8 cellular contexts compared by ENCODE assay signal in genomic region chr6:113969888-113970807, GRCh38. TPM values are rescaled to one million over a fixed set of nuclear protein-coding genes. Genes with fewer than 3 reads are reported as not detected.
DNase-seq lines count a peak whose midpoint lies in the region; ATAC-seq and TF ChIP-seq lines count a peak whose summit lies in the region.

No MANE protein-coding gene starts in this region.

- peaks cover 19% of the 10 kb centered on the region for H3K4me1 ChIP-seq in A673 (ENCODE audit: insufficient read depth, low read length, poor library complexity, severe bottlenecking)

- ATAC-seq in GM18519 (IDR thresholded peaks at IDR 0.05; ENCODE audit: low FRiP score, unreplicated experiment) (peak; percentile 17), HG03060 (IDR thresholded peaks at IDR 0.05; ENCODE audit: low read depth, unreplicated experiment) (peak; percentile 15)

- H3K27me3 Mint-ChIP-seq in endothelial cell (ENCODE audit: unreplicated experiment) (peaks cover 11% of the 10 kb centered on the region), mesothelial cell of epicardium (ENCODE audit: low read depth) (no peaks in the 10 kb centered on the region)

- POLR2A ChIA-PET in A673 (lab: Charles Lee; ENCODE audit: low non-redundant PET): no interaction called here

- peak; percentile 67 for DNase-seq in A673 (ENCODE audit: low spot score)
- peak; percentile 66 for DNase-seq in NCI-H69 (lab: John Stamatoyannopoulos, UW)
- peak; percentile 48 for DNase-seq in activated CD8-positive, alpha-beta memory T cell treated with anti-CD3 and anti-CD28 coated beads, Interleukin-2, amount 50 U/mL, for 4 hours
- DNase-seq in endothelial cell (ENCODE audit: low spot score): peak; percentile 65
- peak; percentile 45 to 66 for DNase-seq in mesothelial cell of epicardium (ENCODE audit: low spot score in 2 of 2, unreplicated experiment in 2 of 2)
- peak; percentile 11 to 28 for DNase-seq in stimulated activated CD8-positive, alpha-beta memory T cell treated with anti-CD3 and anti-CD28 coated beads, Interleukin-2, amount 100 ng/mL, for 1 hour (ENCODE audit: low read depth in 2 of 2)

- no peaks in the 10 kb centered on the region for H3K27me3 ChIP-seq in A673 (replicated peaks; ENCODE audit: insufficient read depth, low read depth, low read length, poor library complexity)

- H3K4me1 Mint-ChIP-seq in endothelial cell (ENCODE audit: unreplicated experiment): peaks cover 26% of the 10 kb centered on the region
- H3K4me1 Mint-ChIP-seq in mesothelial cell of epicardium: peaks cover 34% of the 10 kb centered on the region

- intact Hi-C loops in A673 (cut with micrococcal nuclease; ENCODE audit: unreplicated experiment): no loop called here

- H3K4me3 Mint-ChIP-seq in endothelial cell (ENCODE audit: unreplicated experiment) (peak overlapping the region; percentile 100), mesothelial cell of epicardium (peak overlapping the region; percentile 99)

- H3K36me3 Mint-ChIP-seq in endothelial cell (ENCODE audit: low read depth, unreplicated experiment): no peaks in the 10 kb centered on the region
- H3K36me3 Mint-ChIP-seq in mesothelial cell of epicardium: no peaks in the 10 kb centered on the region

- no peaks in the 10 kb centered on the region for H3K36me3 ChIP-seq in A673 (ENCODE audit: insufficient read depth, low read length, poor library complexity, severe bottlenecking)

- no peaks in the 10 kb centered on the region for H3K9me3 ChIP-seq in A673 (ENCODE audit: low read depth, low read length, poor library complexity, severe bottlenecking)

- H3K9me3 Mint-ChIP-seq in endothelial cell (ENCODE audit: unreplicated experiment) (no peaks in the 10 kb centered on the region), mesothelial cell of epicardium (no peaks in the 10 kb centered on the region)

- peak overlapping the region; percentile 97 for H3K27ac Mint-ChIP-seq in endothelial cell (ENCODE audit: unreplicated experiment)
- H3K27ac Mint-ChIP-seq in mesothelial cell of epicardium: peak overlapping the region; percentile 100

- TF ChIP-seq CTCF in A673 (conservative IDR thresholded peaks at IDR 0.05; ENCODE audit: low read depth, low read length): no peak
- TF ChIP-seq CTCF in endothelial cell (IDR thresholded peaks at IDR 0.05; ENCODE audit: unreplicated experiment): no peak
- no peak for TF ChIP-seq CTCF in mesothelial cell of epicardium (IDR thresholded peaks at IDR 0.05; ENCODE audit: unreplicated experiment)

- BruUV-seq in A673 (replicated peaks; lab: Mats Ljungman, UMichigan): no TSS peak

- peak overlapping the region; percentile 97 for H3K27ac ChIP-seq in A673 (ENCODE audit: low read depth, low read length, poor library complexity, severe bottlenecking)

- CTCF ChIA-PET in A673 (lab: Charles Lee): no interaction called here

- peak overlapping the region; percentile 81 for H3K4me3 ChIP-seq in A673 (ENCODE audit: low read depth, low read length, poor library complexity, severe bottlenecking)

RNA-seq across cellular contexts. Expression of gene HDAC2, which starts 0.8 kb away (rescaled TPM):
- 257 and 266 TPM in 2 replicates for total RNA-seq in A673 (2021)
- total RNA-seq in endothelial cell (ENCODE audit: unreplicated experiment): 185 TPM
- total RNA-seq in mesothelial cell of epicardium: 263 to 276 TPM (median 273 TPM) in 3 replicates

Comparison
In these comparisons a context has a peak if more than half of its experiments do, and no peak if none do; other contexts are left out.
1. Peak in every context shown above with its lines: DNase-seq, ATAC-seq, H3K4me3 ChIP-seq and H3K27ac ChIP-seq.